In the genomic region with DNA sequence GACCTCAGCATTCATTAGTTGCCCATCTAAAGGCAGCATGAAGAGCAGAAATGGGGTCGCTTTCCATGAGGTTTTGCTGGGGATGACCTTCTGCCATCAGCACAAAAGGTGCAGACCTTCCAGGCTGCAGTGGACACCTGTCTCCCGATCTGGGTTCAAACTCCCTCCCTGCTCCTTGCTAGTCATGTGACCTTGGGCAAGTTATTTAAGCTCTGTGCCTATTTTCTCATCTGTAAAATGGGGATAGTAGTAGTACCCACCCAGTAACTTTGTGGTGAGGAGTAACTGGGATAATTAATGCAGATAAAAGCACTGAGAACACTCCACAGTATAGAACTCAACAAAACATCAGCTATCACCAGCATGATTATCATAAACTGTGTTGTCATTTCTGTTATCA, we compare ENCODE assay signal across 35 cellular contexts.
"Had no signal": no experiment of that assay in that cellular context is flagged by ENCODE, and none has a peak within 500 bp of the region (broad histone marks: within the 10 kb centered on the region; RNA-seq: fewer than 3 reads in every experiment).

No MANE protein-coding gene starts in this region.

- DNase-seq: Karpas-422, Kasumi-1, MG63, MM.1S, MV-4-11, NCI-H1048, NCI-H1092, NCI-H1092 treated with DMSO at 0.1 percent for 48 hours, NCI-H1105, NCI-H1105 treated with DMSO at 0.1 percent for 48 hours, NCI-H1417, NCI-H1417 treated with DMSO at 0.1 percent for 48 hours, NCI-H1436, NCI-H1436 treated with DMSO at 0.1 percent for 48 hours, NCI-H146, NCI-H1694, NCI-H1694 treated with DMSO at 0.1 percent for 48 hours, NCI-H187, NCI-H187 treated with DMSO at 0.1 percent for 48 hours, NCI-H1930, NCI-H2029, NCI-H2029 treated with DMSO at 0.1 percent for 48 hours, NCI-H2081, NCI-H2081 treated with DMSO at 0.1 percent for 48 hours, NCI-H2107, NCI-H2171, NCI-H2171 treated with DMSO at 0.1 percent for 48 hours, NCI-H2227 treated with DMSO at 0.1 percent for 48 hours, NCI-H226, NCI-H345, NCI-H446, NCI-H446 treated with DMSO at 0.1 percent for 48 hours, NCI-H510A, NCI-H510A treated with DMSO at 0.1 percent for 48 hours, NCI-H524 had no signal

- H3K27me3 ChIP-seq: MG63 had no signal

- H3K9me3 ChIP-seq: MG63 had no signal

- H3K4me3 ChIP-seq: MG63 had no signal
